Comparison of ENCODE assay signal across 8 cellular contexts in the genomic region with DNA sequence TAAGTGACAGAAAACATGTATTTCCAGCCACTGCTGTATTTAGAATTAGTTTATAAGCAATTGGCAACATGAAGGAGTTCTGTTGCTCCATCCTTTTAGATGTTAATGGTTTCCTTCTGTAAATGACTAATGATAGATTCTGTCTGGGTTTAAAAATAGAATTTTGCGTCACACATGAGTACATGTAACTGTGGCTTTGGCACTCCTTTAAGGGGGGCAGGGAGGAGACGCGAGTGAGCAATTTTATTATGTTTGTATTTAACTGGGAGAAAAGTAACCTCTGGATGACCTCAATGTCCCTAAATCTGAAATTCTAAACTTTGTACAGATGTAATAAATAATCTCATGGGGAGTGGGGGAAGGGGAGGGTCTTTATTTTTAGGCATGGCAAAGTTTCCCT.
DNase-seq lines count a peak whose midpoint lies in the region; ATAC-seq, FAIRE-seq and TF ChIP-seq lines count a peak whose summit lies in the region.

No MANE protein-coding gene starts in this region.

- peaks cover 13% of the 10 kb centered on the region for H3K4me1 Mint-ChIP-seq in memory B cell

- H4K20me1 ChIP-seq in GM12878 (ENCODE audit: control insufficient read depth, insufficient read depth): no peaks in the 10 kb centered on the region

- FAIRE-seq in GM12892 (lab: Jason Lieb, UNC) (peak; percentile 30), GM12878 (lab: Jason Lieb, UNC) (peak; percentile 75)

- no peak overlapping the region for H3K27ac ChIP-seq in GM12878 (ENCODE audit: control insufficient read depth, insufficient read depth)

- ATAC-seq in GM12878 (peak; percentile 75), memory B cell (ENCODE audit: low read depth) (peak; percentile 64), GM21717 (IDR thresholded peaks at IDR 0.05; ENCODE audit: unreplicated experiment) (no peak)

- no peak; a peak in 1 of 4 replicates for TF ChIP-seq EP300 in GM12878 (IDR thresholded peaks at IDR 0.05; ENCODE audit: borderline replicate concordance in 1 of 2, control insufficient read depth in 1 of 2, low read depth in 2 of 2, low read length in 2 of 2)

- CTCF ChIA-PET in GM12878 (lab: Yijun Ruan, JAX): interaction anchor here (2.1 kb wide), 1 partner anchor 27 kb away, joined by 6 read pairs; no protein-coding TSS in a partner anchor

- intact Hi-C loops in GM12878 (cut with micrococcal nuclease; ENCODE audit: unreplicated experiment): no loop called here

- no peaks in the 10 kb centered on the region for H3K27me3 Mint-ChIP-seq in memory B cell

- peak; percentile 3 for DNase-seq in GM12892 (ENCODE audit: insufficient read length)
- peak; percentile 72 for DNase-seq in HS-5 (ENCODE audit: low read depth)
- peak; percentile 7 for DNase-seq in GM12878 (ENCODE audit: low read depth, low spot score)
- no peak for DNase-seq in memory B cell (ENCODE audit: low spot score in 2 of 2)
- DNase-seq in T1000 (lab: John Stamatoyannopoulos, UW): no peak
- no peak for DNase-seq in NCI-H526 treated with DMSO at 0.1 percent for 48 hours (lab: John Stamatoyannopoulos, UW)
- DNase-seq in activated CD8-positive, alpha-beta memory T cell treated with anti-CD3 and anti-CD28 coated beads for 24 hours: no peak

- 37% methylated on average over 3 of the region's 3 CpGs for WGBS in GM12878 (ENCODE audit: insufficient coverage, insufficient replicate concordance, low lambda C conversion rate, missing lambda C conversion rate)

- BruUV-seq in GM12878 (replicated peaks; lab: Mats Ljungman, UMichigan): no TSS peak

- no peak; the same call in 1 of the 2 replicates for TF ChIP-seq RAD21 in GM12878 (IDR thresholded peaks at IDR 0.05; ENCODE audit: insufficient read depth, low read depth, low read length)

- H2AFZ ChIP-seq in GM12878 (ENCODE audit: control insufficient read depth, low read depth, low read length): no peak overlapping the region

- POLR2A ChIA-PET in GM12878 (lab: Charles Lee): no interaction called here

- no peak overlapping the region for H3K9ac ChIP-seq in GM12878 (ENCODE audit: control insufficient read depth, insufficient read depth, low read length)

- no peak for TF ChIP-seq CTCF in GM12878 (IDR thresholded peaks at IDR 0.05 in 2 of 3, conservative IDR thresholded peaks at IDR 0.05 in 1 of 3; ENCODE audit: control insufficient read depth in 2 of 3, extremely low read depth in 1 of 3, insufficient read depth in 1 of 3, low read depth in 3 of 3, low read length in 3 of 3)

- peaks cover 27% of the 10 kb centered on the region for H3K36me3 Mint-ChIP-seq in memory B cell

- TF ChIP-seq POLR2A in GM12892 (IDR thresholded peaks at IDR 0.05; ENCODE audit: low read depth, low read length) (no peak), GM12878 (IDR thresholded peaks at IDR 0.05; ENCODE audit: low read depth, low read length) (no peak)

- peak overlapping the region; percentile 30 for H3K4me2 ChIP-seq in GM12878 (ENCODE audit: control insufficient read depth, insufficient read depth)

- RAD21 ChIA-PET in GM12878 (lab: Charles Lee; ENCODE audit: unreplicated experiment): no interaction called here

- H3K79me2 ChIP-seq in GM12878 (ENCODE audit: control insufficient read depth, insufficient read depth, low read length): no peaks in the 10 kb centered on the region

- peaks cover 0 to 2% of the 10 kb centered on the region in 2 experiments; a peak in 2 of 4 replicates for H3K36me3 ChIP-seq in GM12878 (ENCODE audit: control insufficient read depth in 2 of 2, insufficient read depth in 2 of 2, low read length in 1 of 2)

- H3K9me3 Mint-ChIP-seq in memory B cell: no peaks in the 10 kb centered on the region

- H3K4me3 Mint-ChIP-seq in memory B cell: no peak overlapping the region

- H3K9me3 ChIP-seq in GM12878 (replicated peaks; ENCODE audit: control insufficient read depth, insufficient read depth, low read length): no peaks in the 10 kb centered on the region

- SMC1A ChIA-PET in GM12878 (lab: Charles Lee; ENCODE audit: uncharacterized antibody, unreplicated experiment): no interaction called here

- H3K4me1 ChIP-seq in GM12878 (ENCODE audit: control insufficient read depth, insufficient read depth, low read length): peaks cover 9% of the 10 kb centered on the region; the same call in 1 of the 2 replicates

- H3K27me3 ChIP-seq in GM12878 (replicated peaks in 1 of 2; ENCODE audit: control insufficient read depth in 2 of 2, insufficient read depth in 2 of 2, low read length in 1 of 2): no peaks in the 10 kb centered on the region

- no peak overlapping the region for H3K27ac Mint-ChIP-seq in memory B cell

- H3K4me3 ChIP-seq in GM12878: no peak overlapping the region

- in situ Hi-C loops in GM12878 (cut with MboI): no loop called here

TF ChIP-seq in GM12878, 131 proteins besides CTCF, POLR2A, EP300 and RAD21 (continues in another document):
- TF ChIP-seq CHD1 (IDR thresholded peaks at IDR 0.05; ENCODE audit: low read depth, low read length) (no peak), NFIC (IDR thresholded peaks at IDR 0.05; ENCODE audit: low read depth, low read length) (peak; percentile 70; the same call in 1 of the 2 replicates), HDGF (IDR thresholded peaks at IDR 0.05) (no peak), RELA (IDR thresholded peaks at IDR 0.05; ENCODE audit: borderline replicate concordance, partially characterized antibody) (no peak), ZZZ3 (IDR thresholded peaks at IDR 0.05; ENCODE audit: control insufficient read depth, insufficient read length, low read depth) (no peak), RUNX3 (IDR thresholded peaks at IDR 0.05; ENCODE audit: low read length) (peak; percentile 81), SPI1 (IDR thresholded peaks at IDR 0.05; ENCODE audit: borderline replicate concordance, insufficient read depth, low read depth, low read length) (no peak), NBN (IDR thresholded peaks at IDR 0.05) (no peak), KDM1A (IDR thresholded peaks at IDR 0.05; ENCODE audit: borderline replicate concordance) (no peak), ZNF384 (IDR thresholded peaks at IDR 0.05; ENCODE audit: borderline replicate concordance, low read depth, low read length) (no peak), SUZ12 (IDR thresholded peaks at IDR 0.05; ENCODE audit: unreplicated experiment) (no peak), SUPT20H (IDR thresholded peaks at IDR 0.05; ENCODE audit: borderline replicate concordance, control insufficient read depth, low read depth, low read length) (no peak), ZBED1 (IDR thresholded peaks at IDR 0.05; ENCODE audit: borderline replicate concordance) (no peak), SMAD1 (IDR thresholded peaks at IDR 0.05; ENCODE audit: low read depth, partially characterized antibody) (no peak), CREM (IDR thresholded peaks at IDR 0.05; ENCODE audit: low read depth) (peak; percentile 57; the same call in 1 of the 2 replicates), POLR2AphosphoS2 (IDR thresholded peaks at IDR 0.05; ENCODE audit: low read depth, low read length) (no peak), EED (IDR thresholded peaks at IDR 0.05; ENCODE audit: low read depth) (0 out of 2 replicates have a peak, but pooled peaks have one; percentile 21), MEF2A (IDR thresholded peaks at IDR 0.05; ENCODE audit: insufficient read depth, low read depth, low read length) (peak; percentile 96), CBX5 (IDR thresholded peaks at IDR 0.05; ENCODE audit: low read depth) (0 out of 2 replicates have a peak, but pooled peaks have one; percentile 33), CREB1 (IDR thresholded peaks at IDR 0.05; ENCODE audit: low read depth) (peak; percentile 52; the same call in 1 of the 2 replicates), ASH2L (IDR thresholded peaks at IDR 0.05; ENCODE audit: borderline replicate concordance, low read depth) (no peak), MEF2B (IDR thresholded peaks at IDR 0.05; ENCODE audit: partially characterized antibody, poor library complexity, severe bottlenecking) (peak; percentile 57)
- TF ChIP-seq, protein P1, sequence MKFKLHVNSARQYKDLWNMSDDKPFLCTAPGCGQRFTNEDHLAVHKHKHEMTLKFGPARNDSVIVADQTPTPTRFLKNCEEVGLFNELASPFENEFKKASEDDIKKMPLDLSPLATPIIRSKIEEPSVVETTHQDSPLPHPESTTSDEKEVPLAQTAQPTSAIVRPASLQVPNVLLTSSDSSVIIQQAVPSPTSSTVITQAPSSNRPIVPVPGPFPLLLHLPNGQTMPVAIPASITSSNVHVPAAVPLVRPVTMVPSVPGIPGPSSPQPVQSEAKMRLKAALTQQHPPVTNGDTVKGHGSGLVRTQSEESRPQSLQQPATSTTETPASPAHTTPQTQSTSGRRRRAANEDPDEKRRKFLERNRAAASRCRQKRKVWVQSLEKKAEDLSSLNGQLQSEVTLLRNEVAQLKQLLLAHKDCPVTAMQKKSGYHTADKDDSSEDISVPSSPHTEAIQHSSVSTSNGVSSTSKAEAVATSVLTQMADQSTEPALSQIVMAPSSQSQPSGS (IDR thresholded peaks at IDR 0.05; ENCODE audit: low read length): peak; percentile 79
- TF ChIP-seq, protein P2, sequence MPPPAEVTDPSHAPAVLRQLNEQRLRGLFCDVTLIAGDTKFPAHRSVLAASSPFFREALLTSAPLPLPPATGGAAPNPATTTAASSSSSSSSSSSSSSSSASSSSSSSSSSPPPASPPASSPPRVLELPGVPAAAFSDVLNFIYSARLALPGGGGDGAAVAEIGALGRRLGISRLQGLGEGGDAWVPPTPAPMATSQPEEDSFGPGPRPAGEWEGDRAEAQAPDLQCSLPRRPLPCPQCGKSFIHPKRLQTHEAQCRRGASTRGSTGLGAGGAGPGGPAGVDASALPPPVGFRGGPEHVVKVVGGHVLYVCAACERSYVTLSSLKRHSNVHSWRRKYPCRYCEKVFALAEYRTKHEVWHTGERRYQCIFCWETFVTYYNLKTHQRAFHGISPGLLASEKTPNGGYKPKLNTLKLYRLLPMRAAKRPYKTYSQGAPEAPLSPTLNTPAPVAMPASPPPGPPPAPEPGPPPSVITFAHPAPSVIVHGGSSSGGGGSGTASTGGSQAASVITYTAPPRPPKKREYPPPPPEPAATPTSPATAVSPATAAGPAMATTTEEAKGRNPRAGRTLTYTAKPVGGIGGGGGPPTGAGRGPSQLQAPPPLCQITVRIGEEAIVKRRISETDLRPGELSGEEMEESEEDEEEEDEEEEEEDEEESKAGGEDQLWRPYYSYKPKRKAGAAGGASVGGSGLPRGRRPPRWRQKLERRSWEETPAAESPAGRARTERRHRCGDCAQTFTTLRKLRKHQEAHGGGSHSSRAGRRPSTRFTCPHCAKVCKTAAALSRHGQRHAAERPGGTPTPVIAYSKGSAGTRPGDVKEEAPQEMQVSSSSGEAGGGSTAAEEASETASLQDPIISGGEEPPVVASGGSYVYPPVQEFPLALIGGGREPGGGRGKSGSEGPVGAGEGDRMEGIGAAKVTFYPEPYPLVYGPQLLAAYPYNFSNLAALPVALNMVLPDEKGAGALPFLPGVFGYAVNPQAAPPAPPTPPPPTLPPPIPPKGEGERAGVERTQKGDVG (CRISPR knock-in tag; IDR thresholded peaks at IDR 0.05): no peak

Comparison
In these comparisons a context has a peak if more than half of its experiments do, and no peak if none do; other contexts are left out.
1. DNase-seq: peak in GM12892 (single experiment), HS-5 (single experiment) and GM12878 (single experiment); none in memory B cell (0 of 2), T1000 (single experiment), NCI-H526 treated with DMSO at 0.1 percent for 48 hours (single experiment) and activated CD8-positive, alpha-beta memory T cell treated with anti-CD3 and anti-CD28 coated beads for 24 hours (single experiment).